ENCODE assay signal across 1 cellular context in genomic region chr17:81222906-81223757, GRCh38.
TF ChIP-seq lines count a peak whose summit lies in the region.

CEP131 (minus strand) TSS chr17:81222965; CDS start chr17:81220056, 2,909 bp downstream.

TF ChIP-seq in HCT116, 20 proteins besides CTCF, POLR2A, EP300 and RAD21:
- no peak for TF ChIP-seq REST (IDR thresholded peaks at IDR 0.05; ENCODE audit: low read depth)
- TF ChIP-seq ZNF274 (IDR thresholded peaks at IDR 0.05; ENCODE audit: low read depth, low read length), result no peak
- TF ChIP-seq CBX3 (IDR thresholded peaks at IDR 0.05; ENCODE audit: low read depth), result no peak
- TF ChIP-seq ELF1 (IDR thresholded peaks at IDR 0.05; ENCODE audit: borderline replicate concordance, low read depth), result no peak
- peak; percentile 99 for TF ChIP-seq MAX (IDR thresholded peaks at IDR 0.05)
- no peak for TF ChIP-seq JUND (IDR thresholded peaks at IDR 0.05)
- TF ChIP-seq EZH2phosphoT487 (IDR thresholded peaks at IDR 0.05; ENCODE audit: borderline replicate concordance), result no peak
- peak; percentile 97 for TF ChIP-seq EGR1 (IDR thresholded peaks at IDR 0.05; ENCODE audit: low read depth)
- no peak for TF ChIP-seq YY1 (IDR thresholded peaks at IDR 0.05; ENCODE audit: extremely low read depth, insufficient replicate concordance, low read depth, low read length)
- peak; percentile 100 for TF ChIP-seq SP1 (IDR thresholded peaks at IDR 0.05; ENCODE audit: low read depth)
- TF ChIP-seq CEBPB (IDR thresholded peaks at IDR 0.05; ENCODE audit: low read depth), result no peak
- TF ChIP-seq ZBTB33 (IDR thresholded peaks at IDR 0.05; ENCODE audit: extremely low read depth, insufficient replicate concordance, low read length), result no peak
- peak; percentile 47 for TF ChIP-seq TCF7L2 (IDR thresholded peaks at IDR 0.05; ENCODE audit: borderline replicate concordance, extremely low read depth, insufficient read depth, insufficient read length)
- TF ChIP-seq SIN3A (IDR thresholded peaks at IDR 0.05; ENCODE audit: low read depth), result no peak
- no peak; the same call in 1 of the 2 replicates for TF ChIP-seq ZFX (IDR thresholded peaks at IDR 0.05)
- no peak for TF ChIP-seq FOSL1 (IDR thresholded peaks at IDR 0.05; ENCODE audit: low read depth)
- peak; percentile 71 for TF ChIP-seq POLR2AphosphoS5 (IDR thresholded peaks at IDR 0.05; ENCODE audit: low read depth, low read length)
- TF ChIP-seq EZH2 (IDR thresholded peaks at IDR 0.05), result no peak
- TF ChIP-seq SRF (IDR thresholded peaks at IDR 0.05; ENCODE audit: low read depth), result no peak
- no peak for TF ChIP-seq ATF3 (IDR thresholded peaks at IDR 0.05)
